In genomic region chr5:58284886-58285285, GRCh38 we compare ENCODE assay signal across 25 cellular contexts.
"Had no signal": no experiment of that assay in that cellular context is flagged by ENCODE, and none has a peak within 500 bp of the region (broad histone marks: within the 10 kb centered on the region; RNA-seq: fewer than 3 reads in every experiment).

No MANE protein-coding gene starts in this region.

- H3K9me3 ChIP-seq: SJSA1 had no signal

- H3K4me1 ChIP-seq: SJSA1 had no signal

- DNase-seq: Karpas-422, KG1, MM.1S, NCI-H1048, NCI-H1105, NCI-H1417 treated with DMSO at 0.1 percent for 48 hours, NCI-H146, NCI-H1694 treated with DMSO at 0.1 percent for 48 hours, NCI-H1930, NCI-H2081, NCI-H2107, NCI-H226, NCI-H446, NCI-H510A, NCI-H524 treated with DMSO at 0.1 percent for 48 hours, NCI-H69, NCI-H774, Right ventricle myocardium superior, RPMI8226, SIG-M5 had no signal

- FAIRE-seq: HTR-8/SVneo, RCC 7860 had no signal

- H3K36me3 ChIP-seq: SJSA1 had no signal

- H3K4me3 ChIP-seq: SJSA1, SK-N-MC had no signal

- H3K27ac ChIP-seq: HL-60, SJSA1, SK-N-MC had no signal

- H3K27me3 ChIP-seq: SJSA1 had no signal
